Comparison of ENCODE assay signal across 9 cellular contexts in the genomic region with DNA sequence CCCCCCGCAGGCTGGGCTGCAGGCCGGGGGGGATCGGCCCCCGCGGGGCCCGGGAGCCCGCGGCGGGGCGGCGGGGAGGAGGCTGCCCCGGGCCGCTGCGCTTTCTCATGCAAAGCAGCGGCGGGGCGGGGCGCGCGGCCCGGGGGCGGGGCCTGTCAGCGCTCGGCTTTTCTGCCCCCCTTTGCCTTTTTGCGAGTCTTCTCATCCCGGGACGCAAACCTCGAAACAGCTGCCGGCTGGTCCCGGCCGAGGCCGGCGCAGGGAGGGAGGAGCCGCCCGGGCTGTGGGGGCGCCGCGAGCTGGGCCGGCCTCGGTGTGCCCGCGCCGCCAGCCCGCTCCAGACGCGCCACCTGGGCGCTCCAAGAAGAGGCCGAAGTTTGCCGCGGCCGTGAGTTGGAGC. TPM values are rescaled to one million over a fixed set of nuclear protein-coding genes. Genes with fewer than 3 reads are reported as not detected.
A peak's percentile ranks its signal among the peaks of the same experiment; 100 is the strongest.
DNase-seq lines count a peak whose midpoint lies in the region; ATAC-seq and TF ChIP-seq lines count a peak whose summit lies in the region.
"Had no signal": no experiment of that assay in that cellular context is flagged by ENCODE, and none has a peak within 500 bp of the region (broad histone marks: within the 10 kb centered on the region; RNA-seq: fewer than 3 reads in every experiment).

A gene with protein sequence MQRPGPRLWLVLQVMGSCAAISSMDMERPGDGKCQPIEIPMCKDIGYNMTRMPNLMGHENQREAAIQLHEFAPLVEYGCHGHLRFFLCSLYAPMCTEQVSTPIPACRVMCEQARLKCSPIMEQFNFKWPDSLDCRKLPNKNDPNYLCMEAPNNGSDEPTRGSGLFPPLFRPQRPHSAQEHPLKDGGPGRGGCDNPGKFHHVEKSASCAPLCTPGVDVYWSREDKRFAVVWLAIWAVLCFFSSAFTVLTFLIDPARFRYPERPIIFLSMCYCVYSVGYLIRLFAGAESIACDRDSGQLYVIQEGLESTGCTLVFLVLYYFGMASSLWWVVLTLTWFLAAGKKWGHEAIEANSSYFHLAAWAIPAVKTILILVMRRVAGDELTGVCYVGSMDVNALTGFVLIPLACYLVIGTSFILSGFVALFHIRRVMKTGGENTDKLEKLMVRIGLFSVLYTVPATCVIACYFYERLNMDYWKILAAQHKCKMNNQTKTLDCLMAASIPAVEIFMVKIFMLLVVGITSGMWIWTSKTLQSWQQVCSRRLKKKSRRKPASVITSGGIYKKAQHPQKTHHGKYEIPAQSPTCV (plus strand): TSS at position 198 of the 400 bp plus-strand sequence. CDS start 479 bp downstream, outside the sequence.

- H3K4me1 ChIP-seq in BLaER1 treated with 17β-estradiol and CSF1 and Interleukin-3, amounts not matched to agents 10 nM and 100 nM, result peaks cover 14 to 22% (median 16%) of the 10 kb centered on the region in 10 experiments; a peak in 19 of 20 replicates
- H3K4me1 ChIP-seq in gastroesophageal sphincter (peaks cover 0 to 35% (median 9%) of the 10 kb centered on the region in 3 donors), ovary (ENCODE audit: insufficient read depth) (peaks cover 4% of the 10 kb centered on the region)

- H3K36me3 ChIP-seq in BLaER1 treated with 17β-estradiol and CSF1 and Interleukin-3, amounts not matched to agents 10 nM and 100 nM, result no peaks in the 10 kb centered on the region
- H3K36me3 ChIP-seq in gastroesophageal sphincter (no peaks in the 10 kb centered on the region), ovary (no peaks in the 10 kb centered on the region)

- H3K9ac ChIP-seq in BLaER1 treated with 17β-estradiol and CSF1 and Interleukin-3, amounts not matched to agents 10 nM and 100 nM, result peak within 1 kb of the TSS in 7 of 11 experiments; percentile 10 to 54 (median 38); a peak in 6 of 22 replicates

- CTCF ChIA-PET in RWPE1 (lab: Yijun Ruan, JAX), result interaction anchor here (0.5 to 1.4 kb wide), 5 partner anchors 10 to 120 kb away, joined by 4 to 6 read pairs (median 4); no protein-coding TSS in a partner anchor

- TF ChIP-seq EP300 in gastroesophageal sphincter (IDR thresholded peaks at IDR 0.05) (no peak), ovary (IDR thresholded peaks at IDR 0.05) (no peak)

- TF ChIP-seq POLR2A in gastroesophageal sphincter (IDR thresholded peaks at IDR 0.05) (no peak), ovary (IDR thresholded peaks at IDR 0.05) (no peak)

- TF ChIP-seq CTCF in RWPE1 (conservative IDR thresholded peaks at IDR 0.05; ENCODE audit: low read depth), result no peak
- no peak for TF ChIP-seq CTCF in gastroesophageal sphincter (IDR thresholded peaks at IDR 0.05)
- no peak for TF ChIP-seq CTCF in ovary (IDR thresholded peaks at IDR 0.05)

- peaks cover 0 to 8% (median 0%) of the 10 kb centered on the region in 11 experiments; a peak in 4 of 22 replicates for H3K9me3 ChIP-seq in BLaER1 treated with 17β-estradiol and CSF1 and Interleukin-3, amounts not matched to agents 10 nM and 100 nM (replicated peaks in 1 of 11)
- H3K9me3 ChIP-seq in gastroesophageal sphincter (no peaks in the 10 kb centered on the region), ovary (no peaks in the 10 kb centered on the region)

- peaks cover 0 to 91% (median 69%) of the 10 kb centered on the region in 11 experiments; a peak in 19 of 22 replicates for H4K20me1 ChIP-seq in BLaER1 treated with 17β-estradiol and CSF1 and Interleukin-3, amounts not matched to agents 10 nM and 100 nM

- ATAC-seq in gastroesophageal sphincter (peak; percentile 54), HG03196 (IDR thresholded peaks at IDR 0.05; ENCODE audit: unreplicated experiment) (no peak), HG03469 (IDR thresholded peaks at IDR 0.05; ENCODE audit: unreplicated experiment) (no peak)

- DNase-seq in RWPE1 (ENCODE audit: low spot score) (peak; percentile 55), ovary (peak; percentile 37 to 71 (median 58)), NCI-H2029 (lab: John Stamatoyannopoulos, UW) (no peak), NCI-H2171 treated with DMSO at 0.1 percent for 48 hours (lab: John Stamatoyannopoulos, UW) (no peak)

- H3K27me3 ChIP-seq in BLaER1 treated with 17β-estradiol and CSF1 and Interleukin-3, amounts not matched to agents 10 nM and 100 nM, result peaks cover 97 to 99% (median 98%) of the 10 kb centered on the region in 11 experiments
- peaks cover 94% of the 10 kb centered on the region for H3K27me3 ChIP-seq in gastroesophageal sphincter
- no peaks in the 10 kb centered on the region for H3K27me3 ChIP-seq in ovary

- peak within 1 kb of the TSS; percentile 91 to 99 (median 95) for H3K4me2 ChIP-seq in BLaER1 treated with 17β-estradiol and CSF1 and Interleukin-3, amounts not matched to agents 10 nM and 100 nM

- intact Hi-C loops in ovary (cut with DNase I), result no loop called here

- no CpG with 5 or more reads among the region's 51 CpGs for whole genome bisulfite sequencing in gastroesophageal sphincter (ENCODE audit: low coverage in 1 of 2), 2 donors
- WGBS in ovary, 3 donors, result 0 to 1% methylated on average over 18 to 51 of the region's 51 CpGs; no CpG with 5 or more reads in 1 of the 3 donors

- no peak within 1 kb of the TSS for H3K27ac ChIP-seq in BLaER1 treated with 17β-estradiol and CSF1 and Interleukin-3, amounts not matched to agents 10 nM and 100 nM
- H3K27ac ChIP-seq in RWPE1 (no peak within 1 kb of the TSS), gastroesophageal sphincter (peak within 1 kb of the TSS in 1 of 4 donors; percentile 44), ovary (peak within 1 kb of the TSS in 1 of 2 donors; percentile 20)

- POLR2A ChIA-PET in RWPE1 (lab: Yijun Ruan, JAX; ENCODE audit: low non-redundant PET), result interaction anchor here (0.6 to 0.7 kb wide), 2 partner anchors 12 to 42 kb away, joined by 3 to 5 read pairs; no protein-coding TSS in a partner anchor

- H3K4me3 ChIP-seq in BLaER1 treated with 17β-estradiol and CSF1 and Interleukin-3, amounts not matched to agents 10 nM and 100 nM, result peak within 1 kb of the TSS; percentile 51 to 72 (median 62)
- H3K4me3 ChIP-seq in gastroesophageal sphincter (peak within 1 kb of the TSS; percentile 13 to 52), ovary (peak within 1 kb of the TSS; percentile 24)

RNA-seq across cellular contexts. Expression of the gene that starts here (rescaled TPM):
- 1 to 10 TPM in 2 of 4 donors, under 1 TPM in 1, not detected in 1; 0.94 to 1.6 (median 1.1) TPM for total RNA-seq in gastroesophageal sphincter
- total RNA-seq in ovary, result 1 to 10 TPM in 6 of 7 donors, under 1 TPM in 1; 0.08 to 6.1 (median 1.8) TPM
- under 1 TPM; 0.41 to 0.47 TPM for polyA plus RNA-seq in ovary
- total RNA-seq: LHCN-M2 had no signal

Comparison
In these comparisons a context has a peak if more than half of its experiments do, and no peak if none do; other contexts are left out.
1. DNase-seq: peak in RWPE1 (single experiment) and ovary (5 of 5); none in NCI-H2029 (single experiment) and NCI-H2171 treated with DMSO at 0.1 percent for 48 hours (single experiment).
2. Peak in every context shown above with its lines, with median percentiles within 50 percentile points of each other: H3K4me3 ChIP-seq.